8 cellular contexts compared by ENCODE assay signal in genomic region chr12:132414634-132415340, GRCh38.
DNase-seq lines count a peak whose midpoint lies in the region; ATAC-seq and TF ChIP-seq lines count a peak whose summit lies in the region.

No MANE protein-coding gene starts in this region.

- no peaks in the 10 kb centered on the region for H3K27me3 Mint-ChIP-seq in activated T-helper 17 cell treated with anti-CD3 and anti-CD28 coated beads, Interleukin-2, amount 50 U/mL, for 72 hours

- H3K36me3 ChIP-seq in ovary (no peaks in the 10 kb centered on the region), thyroid gland (no peaks in the 10 kb centered on the region)

- WGBS in ovary, 3 donors = 10 to 16% (median 13%) methylated on average over 23 to 30 of the region's 30 CpGs
- 38 to 43% methylated on average over 6 to 8 of the region's 30 CpGs for WGBS in thyroid gland, 2 donors

- no peak for TF ChIP-seq EP300 in ovary (IDR thresholded peaks at IDR 0.05)

- TF ChIP-seq CTCF in foreskin keratinocyte (conservative IDR thresholded peaks at IDR 0.05) (peak; percentile 96), ovary (IDR thresholded peaks at IDR 0.05) (peak; percentile 31 to 66 (median 56)), thyroid gland (IDR thresholded peaks at IDR 0.05) (peak; percentile 75 to 96 (median 88))

- H3K4me3 ChIP-seq in ovary (no peak overlapping the region), thyroid gland (replicated peaks in 1 of 3) (no peak overlapping the region)

- TF ChIP-seq POLR2A in ovary (IDR thresholded peaks at IDR 0.05) (no peak), thyroid gland (IDR thresholded peaks at IDR 0.05) (no peak)

- peak; percentile 77 for DNase-seq in DMS114 treated with DMSO at 0.1 percent for 48 hours (lab: John Stamatoyannopoulos, UW; ENCODE audit: unreplicated experiment)
- DNase-seq in LHCN-M2 (ENCODE audit: low read depth) = peak; percentile 60
- peak; percentile 79 for DNase-seq in RPMI8226
- DNase-seq in foreskin keratinocyte = peak; percentile 15 to 42
- DNase-seq in ovary = peak; percentile 55 to 83 (median 78)
- peak; percentile 79 to 83 for DNase-seq in thyroid gland

- no peaks in the 10 kb centered on the region for H3K4me1 Mint-ChIP-seq in activated T-helper 17 cell treated with anti-CD3 and anti-CD28 coated beads, Interleukin-2, amount 50 U/mL, for 72 hours

- H3K9me3 Mint-ChIP-seq in activated T-helper 17 cell treated with anti-CD3 and anti-CD28 coated beads, Interleukin-2, amount 50 U/mL, for 72 hours = no peaks in the 10 kb centered on the region

- H3K27ac Mint-ChIP-seq in activated T-helper 17 cell treated with anti-CD3 and anti-CD28 coated beads, Interleukin-2, amount 50 U/mL, for 72 hours = no peak overlapping the region

- intact Hi-C loops in ovary (cut with DNase I) (loop anchor here in 3 of 4 donors (5.0 to 10.0 kb wide), 4 partner anchors 108 to 220 kb away; partner anchors contain the start of gene P2RX2 (in 1 of the 3)), thyroid gland (cut with DNase I) (loop anchor here (2.0 to 5.0 kb wide), 2 partner anchors 108 to 200 kb away; no protein-coding TSS in a partner anchor)

- no peaks in the 10 kb centered on the region for H3K36me3 Mint-ChIP-seq in activated T-helper 17 cell treated with anti-CD3 and anti-CD28 coated beads, Interleukin-2, amount 50 U/mL, for 72 hours (ENCODE audit: low read depth)

- no peak overlapping the region for H3K27ac ChIP-seq in foreskin keratinocyte
- H3K27ac ChIP-seq in ovary = no peak overlapping the region
- no peak overlapping the region for H3K27ac ChIP-seq in thyroid gland

- no peaks in the 10 kb centered on the region for H3K9me3 ChIP-seq in ovary
- H3K9me3 ChIP-seq in thyroid gland = no peaks in the 10 kb centered on the region

- ATAC-seq in GM21528 (IDR thresholded peaks at IDR 0.05; ENCODE audit: low FRiP score, unreplicated experiment) (peak; percentile 88), foreskin keratinocyte (peak; percentile 87)
- ATAC-seq in activated T-helper 17 cell treated with anti-CD3 and anti-CD28 coated beads, Interleukin-2, amount 50 U/mL, for 72 hours (replicated peaks) = peak; percentile 95

- H3K27me3 ChIP-seq in foreskin keratinocyte (peaks cover 34% of the 10 kb centered on the region), ovary (no peaks in the 10 kb centered on the region), thyroid gland (no peaks in the 10 kb centered on the region)

- H3K4me1 ChIP-seq in foreskin keratinocyte (no peaks in the 10 kb centered on the region), ovary (ENCODE audit: insufficient read depth) (peaks cover 1% of the 10 kb centered on the region), thyroid gland (peaks cover 0 to 4% of the 10 kb centered on the region in 2 donors)

- H3K4me3 Mint-ChIP-seq in activated T-helper 17 cell treated with anti-CD3 and anti-CD28 coated beads, Interleukin-2, amount 50 U/mL, for 72 hours = no peak overlapping the region

Comparison
In these comparisons a context has a peak if more than half of its experiments do, and no peak if none do; other contexts are left out.
1. DNase-seq: peak in every context shown above with its lines; median percentile 81 in thyroid gland; 79 in RPMI8226; 78 in ovary; 77 in DMS114 treated with DMSO at 0.1 percent for 48 hours; 60 in LHCN-M2; 28 in foreskin keratinocyte.